In genomic region chr16:28218109-28218508, GRCh38 we compare ENCODE assay signal across 8 cellular contexts. TPM values are rescaled to one million over a fixed set of nuclear protein-coding genes. Genes with fewer than 3 reads are reported as not detected.
A peak's percentile ranks its signal among the peaks of the same experiment; 100 is the strongest.
DNase-seq lines count a peak whose midpoint lies in the region; ATAC-seq, FAIRE-seq and TF ChIP-seq lines count a peak whose summit lies in the region.

No MANE protein-coding gene starts in this region.

- TF ChIP-seq CTCF in GM10248 (IDR thresholded peaks at IDR 0.05; ENCODE audit: control extremely low read depth, extremely low read depth, low read depth, missing control alignments) = peak; percentile 69
- TF ChIP-seq CTCF in H1 (IDR thresholded peaks at IDR 0.05; ENCODE audit: control extremely low read depth in 1 of 3, insufficient read depth in 1 of 3, low read depth in 1 of 3, low read length in 3 of 3) = peak; percentile 56 to 73 (median 62)

- no peaks in the 10 kb centered on the region for H4K20me1 ChIP-seq in H1 (replicated peaks in 1 of 2; ENCODE audit: control insufficient read depth in 1 of 2, insufficient read depth in 2 of 2, low read length in 2 of 2)

- H3K27me3 Mint-ChIP-seq in IgD-negative memory B cell = no peaks in the 10 kb centered on the region

- POLR2A ChIA-PET in GM10248 (lab: Yijun Ruan, JAX) (no interaction called here), H1 (lab: Charles Lee; ENCODE audit: partially characterized antibody) (no interaction called here)

- no peak overlapping the region for H4K5ac ChIP-seq in H1 (ENCODE audit: insufficient read length, low read depth, low read length)

- H2BK12ac ChIP-seq in H1 (ENCODE audit: low read depth, low read length) = no peak overlapping the region

- no peak for ATAC-seq in GM21526 (IDR thresholded peaks at IDR 0.05; ENCODE audit: low FRiP score, unreplicated experiment)

- no peak overlapping the region for H2BK15ac ChIP-seq in H1 (ENCODE audit: low read length)

- H3K9me3 ChIP-seq in H1 (ENCODE audit: insufficient read depth in 2 of 2, low read depth in 1 of 2, low read length in 1 of 2) = no peaks in the 10 kb centered on the region

- no peak overlapping the region for H2AFZ ChIP-seq in H1 (ENCODE audit: low read length)

- no peak overlapping the region for H4K8ac ChIP-seq in H1 (ENCODE audit: extremely low read depth, insufficient read depth, low read length)

- H3K4me2 ChIP-seq in H1 (ENCODE audit: insufficient read depth in 1 of 2, low read depth in 2 of 2, low read length in 2 of 2) = no peak overlapping the region

- no peak overlapping the region for H3K9ac ChIP-seq in H1 (replicated peaks in 1 of 4; ENCODE audit: extremely low read depth in 1 of 4, low read depth in 3 of 4, low read length in 3 of 4)

- peaks cover 0 to 3% (median 0%) of the 10 kb centered on the region in 4 experiments; a peak in 1 of 7 replicates for H3K4me1 ChIP-seq in H1 (replicated peaks in 1 of 4; ENCODE audit: control insufficient read depth in 3 of 4, insufficient read depth in 4 of 4, low read length in 3 of 4)

- H3K23me2 ChIP-seq in H1 (ENCODE audit: low read depth, low read length) = no peaks in the 10 kb centered on the region

- H3K18ac ChIP-seq in H1 (ENCODE audit: extremely low read depth, low read length) = no peak overlapping the region

- no peaks in the 10 kb centered on the region for H3K79me1 ChIP-seq in H1 (ENCODE audit: low read depth, low read length)

- no peak overlapping the region for H4K91ac ChIP-seq in H1 (replicated peaks; ENCODE audit: insufficient read length, low read length)

- H2BK120ac ChIP-seq in H1 (replicated peaks; ENCODE audit: low read depth, low read length) = no peak overlapping the region

- TF ChIP-seq POLR2A in H1 (IDR thresholded peaks at IDR 0.05; ENCODE audit: control extremely low read depth in 1 of 2, low read depth in 2 of 2, low read length in 2 of 2) = no peak

- H3K27ac Mint-ChIP-seq in IgD-negative memory B cell = peak overlapping the region in 2 of 3 donors; percentile 11 to 49

- FAIRE-seq in H1 (lab: Jason Lieb, UNC) = no peak

- H3K27ac ChIP-seq in H1 (ENCODE audit: low read depth, low read length) = no peak overlapping the region

- CTCF ChIA-PET in GM10248 (lab: Yijun Ruan, JAX) (interaction anchor here (0.6 to 3.5 kb wide), 32 partner anchors 8 to 669 kb away, joined by 3 to 34 read pairs (median 4); partner anchors contain the start of gene GTF3C1), H1 (lab: Charles Lee; ENCODE audit: partially characterized antibody) (interaction anchor here (0.5 to 1.9 kb wide), 16 partner anchors 10 to 455 kb away, joined by 3 to 9 read pairs (median 4); no protein-coding TSS in a partner anchor)

- no peak overlapping the region for H3K4me3 ChIP-seq in H1 (ENCODE audit: extremely low read depth in 1 of 4, insufficient read depth in 2 of 4, low read depth in 3 of 4, low read length in 4 of 4)

- no peak overlapping the region for H2AK5ac ChIP-seq in H1 (ENCODE audit: low read depth, low read length)

- DNase-seq in GM10248 (ENCODE audit: extremely low spot score) (peak; percentile 67), H1 (ENCODE audit: low read depth in 1 of 2, low spot score in 2 of 2) (no peak), renal cortical epithelial cell (ENCODE audit: low read depth) (peak; percentile 32), NCI-H345 (lab: John Stamatoyannopoulos, UW) (no peak), DMS114 treated with DMSO at 0.1 percent for 48 hours (lab: John Stamatoyannopoulos, UW; ENCODE audit: unreplicated experiment) (no peak)
- DNase-seq in activated CD4-positive, CD25-positive, alpha-beta regulatory T cell treated with anti-CD3 and anti-CD28 coated beads, Interleukin-2, amount 50 U/mL, for 16 hours (ENCODE audit: low read depth, low spot score) = peak; percentile 48

- no peak overlapping the region for H3K23ac ChIP-seq in H1 (ENCODE audit: insufficient read length)

- no peak overlapping the region for H3K4ac ChIP-seq in H1 (replicated peaks; ENCODE audit: insufficient read length, low read depth, low read length)

- H3K36me3 ChIP-seq in H1 (ENCODE audit: control insufficient read depth in 2 of 4, insufficient read depth in 4 of 4, low read length in 3 of 4) = no peaks in the 10 kb centered on the region

- no peak for TF ChIP-seq EP300 in H1 (IDR thresholded peaks at IDR 0.05; ENCODE audit: borderline replicate concordance in 1 of 2, low read depth in 2 of 2, low read length in 2 of 2)

- H2BK5ac ChIP-seq in H1 (ENCODE audit: low read depth, low read length) = no peak overlapping the region

- no peak overlapping the region for H2BK20ac ChIP-seq in H1 (ENCODE audit: low read length)

- H3K4me1 Mint-ChIP-seq in IgD-negative memory B cell = peaks cover 0 to 2% (median 0%) of the 10 kb centered on the region in 3 donors

- H3K14ac ChIP-seq in H1 (ENCODE audit: insufficient read length) = no peak overlapping the region

- peak; percentile 76 to 77 for TF ChIP-seq RAD21 in H1 (IDR thresholded peaks at IDR 0.05 in 1 of 2, conservative IDR thresholded peaks at IDR 0.05 in 1 of 2; ENCODE audit: low read depth in 2 of 2, low read length in 2 of 2)

- no peaks in the 10 kb centered on the region for H3K9me3 Mint-ChIP-seq in IgD-negative memory B cell

- H3K56ac ChIP-seq in H1 (replicated peaks; ENCODE audit: insufficient read length, low read depth, low read length) = no peak overlapping the region

- no peaks in the 10 kb centered on the region for H3K36me3 Mint-ChIP-seq in IgD-negative memory B cell

- no peaks in the 10 kb centered on the region for H3K79me2 ChIP-seq in H1 (ENCODE audit: control insufficient read depth in 1 of 2, insufficient read depth in 2 of 2, low read length in 2 of 2)

- 82% methylated on average over 4 of the region's 4 CpGs; no CpG with 5 or more reads in 1 of the 2 experiments for WGBS in H1 (ENCODE audit: extremely low coverage in 1 of 2, insufficient coverage in 1 of 2, insufficient read length in 1 of 2, insufficient replicate concordance in 2 of 2, low coverage in 1 of 2, low lambda C conversion rate in 2 of 2, missing lambda C conversion rate in 1 of 2), 2 experiments

- peak overlapping the region in 1 of 4 donors; percentile 28 for H3K4me3 Mint-ChIP-seq in IgD-negative memory B cell

- no peaks in the 10 kb centered on the region for H3K27me3 ChIP-seq in H1 (replicated peaks in 1 of 4; ENCODE audit: control insufficient read depth in 3 of 4, extremely low read depth in 1 of 4, insufficient read depth in 3 of 4, low read length in 3 of 4)

TF ChIP-seq in H1, 55 proteins besides CTCF, POLR2A, EP300 and RAD21:
- TF ChIP-seq ASH2L (IDR thresholded peaks at IDR 0.05; ENCODE audit: low read length) = no peak
- no peak for TF ChIP-seq POU5F1 (IDR thresholded peaks at IDR 0.05; ENCODE audit: low read depth, low read length)

RNA-seq across cellular contexts. Expression of gene XPO6, which starts 6.3 kb away (rescaled TPM):
- polyA plus RNA-seq in IgD-negative memory B cell = 86.1 TPM
- total RNA-seq in H1 (2021; fragmentation: NEBNext Ultra II Directional; extraction: Animal tissue kit (Norgen Biotek cat#: 25700)) = 130 and 152 TPM in 2 replicates
- 254 and 272 TPM in 2 replicates for polyA plus RNA-seq in H1 (2011; rRNA removed)
- 184 TPM for polyA plus RNA-seq in H1 (2011; cell fraction: cytosol; rRNA removed)
- polyA plus RNA-seq in H1 (2011; cell fraction: nucleus; rRNA removed) = 303 TPM
- polyA plus RNA-seq in H1 (2012, experiment 1 of 2) = 103 to 118 TPM (median 109 TPM) in 4 replicates
- polyA plus RNA-seq in H1 (2012, experiment 2 of 2) = 60.0 TPM
- 57.8 TPM for polyA plus RNA-seq in H1 (2013, experiment 1 of 2)
- polyA plus RNA-seq in H1 (2013, experiment 2 of 2) = 57.6 TPM
- 252 and 264 TPM in 2 replicates for polyA minus RNA-seq in H1 (2011; rRNA and poly(A)+ RNA removed)
- polyA minus RNA-seq in H1 (2011; cell fraction: cytosol; rRNA and poly(A)+ RNA removed) = 127 TPM
- polyA minus RNA-seq in H1 (2011; cell fraction: nucleus; rRNA and poly(A)+ RNA removed) = 203 TPM
- total RNA-seq in renal cortical epithelial cell = 68.8 and 140 TPM in 2 replicates

Comparison
In these comparisons a context has a peak if more than half of its experiments do, and no peak if none do; other contexts are left out.
1. DNase-seq: peak in GM10248 (single experiment), activated CD4-positive, CD25-positive, alpha-beta regulatory T cell treated with anti-CD3 and anti-CD28 coated beads, Interleukin-2, amount 50 U/mL, for 16 hours (single experiment) and renal cortical epithelial cell (single experiment); none in H1 (0 of 2), NCI-H345 (single experiment) and DMS114 treated with DMSO at 0.1 percent for 48 hours (single experiment).